ENCODE assay signal across 18 cellular contexts in the genomic region with DNA sequence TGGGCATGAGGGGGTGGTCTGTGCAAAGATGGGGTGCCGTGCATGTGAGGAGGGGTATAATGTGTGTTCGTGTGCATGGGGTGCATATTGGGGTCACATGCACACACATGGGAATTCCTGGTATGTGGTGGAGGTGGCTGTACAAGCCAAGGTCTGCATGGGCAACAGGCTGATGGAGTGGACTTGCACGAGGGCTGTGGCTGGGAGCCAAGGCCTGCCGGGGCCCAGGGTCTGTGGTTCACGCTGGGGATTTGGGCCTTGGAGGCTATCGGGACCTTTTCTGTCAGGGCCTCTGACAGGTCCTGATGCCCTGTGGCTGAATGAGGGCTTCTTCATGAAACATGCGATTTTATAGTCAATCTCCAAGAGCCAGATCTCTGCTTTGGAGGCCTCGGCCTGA. TPM values are rescaled to one million over a fixed set of nuclear protein-coding genes. Genes with fewer than 3 reads are reported as not detected.
DNase-seq lines count a peak whose midpoint lies in the region; ATAC-seq and TF ChIP-seq lines count a peak whose summit lies in the region.
"Had no signal": no experiment of that assay in that cellular context is flagged by ENCODE, and none has a peak within 500 bp of the region (broad histone marks: within the 10 kb centered on the region; RNA-seq: fewer than 3 reads in every experiment).

No MANE protein-coding gene starts in this region.

- H3K9me3 ChIP-seq in BLaER1, result no peaks in the 10 kb centered on the region
- H3K9me3 ChIP-seq in lung (ENCODE audit: control insufficient read depth in 2 of 2, insufficient read depth in 1 of 2, low read length in 1 of 2), result no peaks in the 10 kb centered on the region

- peak overlapping the region; percentile 91 for H3K4me2 ChIP-seq in BLaER1

- no peaks in the 10 kb centered on the region for H4K20me1 ChIP-seq in BLaER1

- H3K4me3 ChIP-seq in BLaER1, result no peak overlapping the region
- no peak overlapping the region for H3K4me3 ChIP-seq in coronary artery
- no peak overlapping the region for H3K4me3 ChIP-seq in lung
- no peak overlapping the region for H3K4me3 ChIP-seq in skin epidermis

- H3K27me3 ChIP-seq in BLaER1, result no peaks in the 10 kb centered on the region
- no peaks in the 10 kb centered on the region for H3K27me3 ChIP-seq in lung (ENCODE audit: control insufficient read depth, insufficient read depth)

- H3K27ac ChIP-seq in BLaER1, result peak overlapping the region; percentile 92
- peak overlapping the region; percentile 49 to 75 for H3K27ac ChIP-seq in coronary artery
- peak overlapping the region; percentile 54 to 82 for H3K27ac ChIP-seq in lung (ENCODE audit: low read depth in 1 of 2, low read length in 1 of 2)
- peak overlapping the region in 20 of 21 experiments; percentile 42 to 85 (median 70) for H3K27ac ChIP-seq in skin epidermis

- ATAC-seq in lung (ENCODE audit: insufficient read depth, low FRiP score) (no peak), HG03175 (IDR thresholded peaks at IDR 0.05; ENCODE audit: unreplicated experiment) (no peak), HG02973 (IDR thresholded peaks at IDR 0.05; ENCODE audit: unreplicated experiment) (no peak)
- ATAC-seq: SK-N-SH treated with all-trans-retinoic acid at 6 μM for 48 hours had no signal

- peak overlapping the region; percentile 38; the same call in 1 of the 2 replicates for H3K9ac ChIP-seq in BLaER1

- WGBS in lung, 2 donors, result 54 to 73% methylated on average over 8 of the region's 8 CpGs

- H3K4me1 ChIP-seq in BLaER1 (peaks cover 95% of the 10 kb centered on the region), lung (ENCODE audit: control insufficient read depth in 2 of 2, insufficient read depth in 2 of 2, low read length in 2 of 2) (peaks cover 0 to 44% of the 10 kb centered on the region in 2 donors)

- DNase-seq in coronary artery (ENCODE audit: low spot score) (no peak), lung (ENCODE audit: low spot score) (no peak), dedifferentiated amniotic fluid mesenchymal stem cell (ENCODE audit: extremely low spot score) (no peak), NCI-H2227 (lab: John Stamatoyannopoulos, UW; ENCODE audit: unreplicated experiment) (no peak)
- DNase-seq: ACHN; activated CD4-positive, alpha-beta T cell treated with anti-CD3 and anti-CD28 coated beads for 48 hours; activated naive CD8-positive, alpha-beta T cell treated with anti-CD3 and anti-CD28 coated beads, Interleukin-2, amount 10 ng/mL, durations not matched to agents 7 days and 5 days; CD8-positive, alpha-beta memory T cell; central memory CD4-positive, alpha-beta T cell; foreskin melanocyte; NCI-H1930; NCI-H510A treated with DMSO at 0.1 percent for 48 hours; nephron progenitor cell had no signal

- no peak for TF ChIP-seq CTCF in coronary artery (IDR thresholded peaks at IDR 0.05)
- TF ChIP-seq CTCF in lung (IDR thresholded peaks at IDR 0.05; ENCODE audit: control extremely low read depth, extremely low read depth), result no peak

- no peaks in the 10 kb centered on the region for H3K36me3 ChIP-seq in BLaER1
- no peaks in the 10 kb centered on the region for H3K36me3 ChIP-seq in lung (ENCODE audit: control insufficient read depth in 2 of 2, insufficient read depth in 2 of 2, low read length in 2 of 2)

RNA-seq across cellular contexts. Expression of gene PLXND1, which starts 9.8 kb away (rescaled TPM):
- 100 to 1,000 TPM; 191 to 233 TPM for total RNA-seq in lung
- 100 to 1,000 TPM; 128 to 168 TPM for polyA plus RNA-seq in lung
